Comparison of ENCODE assay signal across 21 cellular contexts in the genomic region with DNA sequence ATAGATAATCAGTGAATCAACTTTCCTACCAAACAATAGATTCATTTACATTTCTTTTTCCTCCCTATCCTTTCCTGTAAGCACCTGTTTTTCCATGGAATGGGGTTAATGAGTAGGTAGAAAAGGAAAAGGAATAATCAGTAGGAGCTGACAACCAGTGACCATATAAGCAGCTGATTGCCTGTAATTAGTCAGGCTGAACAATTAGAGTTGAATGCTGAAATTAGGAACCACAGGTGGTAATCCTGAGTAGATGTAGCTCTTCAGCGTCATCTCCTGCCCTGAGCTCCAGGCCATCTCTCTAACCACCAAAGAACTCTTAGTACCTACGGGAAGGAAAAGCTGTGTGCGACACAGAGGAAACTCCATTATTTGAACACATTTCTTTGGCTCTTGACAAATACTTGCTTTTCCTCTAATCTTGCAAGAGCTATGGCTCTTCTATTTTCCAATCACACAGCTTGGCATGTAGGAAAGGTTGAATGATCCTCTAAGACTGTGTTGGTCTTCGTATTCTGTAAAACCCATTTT.
"Had no signal": no experiment of that assay in that cellular context is flagged by ENCODE, and none has a peak within 500 bp of the region (broad histone marks: within the 10 kb centered on the region; RNA-seq: fewer than 3 reads in every experiment).

No MANE protein-coding gene starts in this region.

- H3K4me1 ChIP-seq: left ventricle myocardium inferior, psoas muscle, right lobe of liver, upper lobe of right lung had no signal

- H3K4me2 ChIP-seq: smooth muscle cell had no signal

- H3K4me3 ChIP-seq: left ventricle myocardium inferior, psoas muscle, right lobe of liver, smooth muscle cell, upper lobe of right lung had no signal

- DNase-seq: activated CD4-positive, alpha-beta T cell treated with anti-CD3 and anti-CD28 coated beads for 4 hours; activated CD8-positive, alpha-beta T cell treated with anti-CD3 and anti-CD28 coated beads for 36 hours; activated effector memory CD4-positive, alpha-beta T cell treated with anti-CD3 and anti-CD28 coated beads, Interleukin-2, amount 50 U/mL, for 16 hours; activated T-cell treated with anti-CD3 and anti-CD28 coated beads, Interleukin-2, amount 50 U/mL, for 4 hours; amniotic stem cell; brain microvascular endothelial cell; cortex of kidney; effector CD8-positive, alpha-beta T cell; foreskin fibroblast; left ventricle myocardium inferior; occipital lobe; psoas muscle; right lobe of liver; stimulated activated naive CD8-positive, alpha-beta T cell treated with anti-CD3 and anti-CD28 coated beads, Interleukin-15, Interleukin-2, amounts not matched to agents 100 U/mL and 50 U/mL, for 24 hours; T-helper 2 cell; upper lobe of right lung had no signal

- H3K4me3 Mint-ChIP-seq: activated CD8-positive, alpha-beta T cell treated with anti-CD3 and anti-CD28 coated beads for 36 hours; activated T-cell treated with anti-CD3 and anti-CD28 coated beads, Interleukin-2, amount 50 U/mL, for 4 hours; memory B cell; natural killer cell treated with Interleukin-12 subunit alpha and Interleukin-12 subunit beta and Interleukin-15 and Interleukin-18, amount 100 ng/mL, for 72 hours; WTC11 had no signal

- H3K9me3 Mint-ChIP-seq: activated CD8-positive, alpha-beta T cell treated with anti-CD3 and anti-CD28 coated beads for 36 hours; activated naive CD4-positive, alpha-beta T cell treated with anti-CD3 and anti-CD28 coated beads, Interleukin-2, amount 50 U/mL, for 72 hours; activated T-cell treated with anti-CD3 and anti-CD28 coated beads, Interleukin-2, amount 50 U/mL, for 4 hours; memory B cell; natural killer cell treated with Interleukin-12 subunit alpha and Interleukin-12 subunit beta and Interleukin-15 and Interleukin-18, amount 100 ng/mL, for 72 hours; WTC11 had no signal

- H3K9me3 ChIP-seq: left ventricle myocardium inferior, psoas muscle, right lobe of liver, upper lobe of right lung had no signal

- H3K27me3 Mint-ChIP-seq: activated CD8-positive, alpha-beta T cell treated with anti-CD3 and anti-CD28 coated beads for 36 hours; memory B cell; natural killer cell treated with Interleukin-12 subunit alpha and Interleukin-12 subunit beta and Interleukin-15 and Interleukin-18, amount 100 ng/mL, for 72 hours had no signal

- H3K27ac Mint-ChIP-seq: activated CD8-positive, alpha-beta T cell treated with anti-CD3 and anti-CD28 coated beads for 36 hours; activated naive CD4-positive, alpha-beta T cell treated with anti-CD3 and anti-CD28 coated beads, Interleukin-2, amount 50 U/mL, for 72 hours; memory B cell; natural killer cell treated with Interleukin-12 subunit alpha and Interleukin-12 subunit beta and Interleukin-15 and Interleukin-18, amount 100 ng/mL, for 72 hours; WTC11 had no signal

- H3K27ac ChIP-seq: brain microvascular endothelial cell, left ventricle myocardium inferior, psoas muscle, right lobe of liver, upper lobe of right lung had no signal

- H3K27me3 ChIP-seq: brain microvascular endothelial cell, right lobe of liver, upper lobe of right lung had no signal
